21 cellular contexts compared by ENCODE assay signal in the genomic region with DNA sequence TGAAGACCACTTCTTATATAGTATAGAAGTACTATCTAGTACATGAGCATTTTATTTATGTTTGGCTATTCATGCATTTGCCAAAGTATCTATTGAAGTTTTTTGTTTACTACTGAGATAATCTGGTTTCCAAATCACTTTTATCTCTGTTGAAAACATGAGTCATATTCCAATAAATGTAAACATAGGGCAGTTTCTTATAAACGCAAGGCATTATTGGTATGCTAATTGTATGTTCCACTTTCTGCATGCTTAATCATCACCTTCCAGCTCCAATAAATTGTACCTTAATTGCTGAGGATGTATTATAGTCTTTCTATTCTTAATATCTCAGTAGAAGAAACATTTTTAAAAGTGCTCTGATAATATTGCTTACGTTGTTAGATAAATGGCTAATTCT. TPM values are rescaled to one million over a fixed set of nuclear protein-coding genes. Genes with fewer than 3 reads are reported as not detected.
DNase-seq lines count a peak whose midpoint lies in the region; ATAC-seq and TF ChIP-seq lines count a peak whose summit lies in the region.
"Had no signal": no experiment of that assay in that cellular context is flagged by ENCODE, and none has a peak within 500 bp of the region (broad histone marks: within the 10 kb centered on the region; RNA-seq: fewer than 3 reads in every experiment).

No MANE protein-coding gene starts in this region.

- CTCF ChIA-PET in activated CD8-positive, alpha-beta T cell treated with anti-CD3 and anti-CD28 coated beads, Interleukin-2, amount 10 ng/mL, durations not matched to agents 7 days and 5 days (lab: Charles Lee), result interaction anchor here (1.2 to 3.8 kb wide), 4 partner anchors 36 to 369 kb away, joined by 3 to 13 read pairs (median 4); no protein-coding TSS in a partner anchor

- H3K4me1 Mint-ChIP-seq in activated T-cell treated with anti-CD3 and anti-CD28 coated beads, Interleukin-2, amount 50 U/mL, for 24 hours (ENCODE audit: low read depth), result peaks cover 68% of the 10 kb centered on the region
- peaks cover 41 to 68% of the 10 kb centered on the region in 2 donors for H3K4me1 Mint-ChIP-seq in effector memory CD8-positive, alpha-beta T cell (ENCODE audit: low read depth in 2 of 2)
- H3K4me1 Mint-ChIP-seq in activated CD8-positive, alpha-beta T cell treated with anti-CD3 and anti-CD28 coated beads, Interleukin-2, amount 10 ng/mL, durations not matched to agents 7 days and 5 days (ENCODE audit: low read depth), result peaks cover 51% of the 10 kb centered on the region
- H3K4me1 Mint-ChIP-seq in neural progenitor cell, result no peaks in the 10 kb centered on the region

- H4K20me1 ChIP-seq in neural progenitor cell (ENCODE audit: low read depth), result no peaks in the 10 kb centered on the region

- ATAC-seq in effector memory CD8-positive, alpha-beta T cell (replicated peaks), result no peak
- no peak for ATAC-seq in activated naive CD4-positive, alpha-beta T cell treated with anti-CD3 and anti-CD28 coated beads, Interleukin-2, amount 50 U/mL, for 72 hours
- no peak for ATAC-seq in activated CD8-positive, alpha-beta T cell treated with anti-CD3 and anti-CD28 coated beads, Interleukin-2, amount 10 ng/mL, durations not matched to agents 7 days and 5 days
- ATAC-seq: GM12878, HCT116, K562, Panc1, Right ventricle myocardium inferior had no signal

- no peaks in the 10 kb centered on the region for H3K4me1 ChIP-seq in neural progenitor cell
- H3K4me1 ChIP-seq: Caco-2 had no signal

- H3K27me3 Mint-ChIP-seq in activated T-cell treated with anti-CD3 and anti-CD28 coated beads, Interleukin-2, amount 50 U/mL, for 24 hours, result no peaks in the 10 kb centered on the region
- no peaks in the 10 kb centered on the region for H3K27me3 Mint-ChIP-seq in effector memory CD8-positive, alpha-beta T cell
- no peaks in the 10 kb centered on the region for H3K27me3 Mint-ChIP-seq in activated CD8-positive, alpha-beta T cell treated with anti-CD3 and anti-CD28 coated beads, Interleukin-2, amount 10 ng/mL, durations not matched to agents 7 days and 5 days (ENCODE audit: low read depth)
- peaks cover 2% of the 10 kb centered on the region for H3K27me3 Mint-ChIP-seq in neural progenitor cell (ENCODE audit: insufficient read depth, low read depth)

- POLR2A ChIA-PET in activated CD8-positive, alpha-beta T cell treated with anti-CD3 and anti-CD28 coated beads, Interleukin-2, amount 10 ng/mL, durations not matched to agents 7 days and 5 days (lab: Charles Lee), result interaction anchor here (1.1 to 1.3 kb wide), 2 partner anchors 17 to 34 kb away, joined by 3 to 4 read pairs; partner anchors contain the start of gene ITGA4

- no peak overlapping the region for H3K4me3 ChIP-seq in neural progenitor cell
- H3K4me3 ChIP-seq: GM12878, K562 had no signal

- no peak for DNase-seq in activated T-cell treated with anti-CD3 and anti-CD28 coated beads, Interleukin-2, amount 50 U/mL, for 24 hours
- DNase-seq in activated T-cell treated with anti-CD3 and anti-CD28 coated beads, Interleukin-2, amount 50 U/mL, for 48 hours, result no peak
- DNase-seq in M059J (ENCODE audit: low read depth) (peak; percentile 17), NCI-H1105 treated with DMSO at 0.1 percent for 48 hours (lab: John Stamatoyannopoulos, UW) (no peak), neural progenitor cell (ENCODE audit: low spot score) (no peak)
- no peak for DNase-seq in effector memory CD8-positive, alpha-beta T cell
- no peak for DNase-seq in activated naive CD4-positive, alpha-beta T cell treated with anti-CD3 and anti-CD28 coated beads, Interleukin-2, amount 50 U/mL, for 72 hours (ENCODE audit: low spot score in 2 of 2)
- no peak for DNase-seq in activated CD8-positive, alpha-beta T cell treated with anti-CD3 and anti-CD28 coated beads, Interleukin-2, amount 10 ng/mL, durations not matched to agents 7 days and 5 days
- DNase-seq: Caco-2, DMS53, NCI-H1048, NCI-H345, NCI-H69, SK-N-SH had no signal

- no peaks in the 10 kb centered on the region for H3K79me2 ChIP-seq in neural progenitor cell (ENCODE audit: low read depth)

- no peaks in the 10 kb centered on the region for H3F3A ChIP-seq in neural progenitor cell (ENCODE audit: low read depth)

- H3K9me3 ChIP-seq in neural progenitor cell (ENCODE audit: low read depth), result no peaks in the 10 kb centered on the region
- H3K9me3 ChIP-seq: Caco-2, SK-N-SH had no signal

- no peak for TF ChIP-seq CTCF in neural progenitor cell (IDR thresholded peaks at IDR 0.05)

- H3K4me3 Mint-ChIP-seq in activated T-cell treated with anti-CD3 and anti-CD28 coated beads, Interleukin-2, amount 50 U/mL, for 24 hours, result no peak overlapping the region
- H3K4me3 Mint-ChIP-seq in effector memory CD8-positive, alpha-beta T cell, result peak overlapping the region in 1 of 2 donors; percentile 43
- no peak overlapping the region for H3K4me3 Mint-ChIP-seq in activated CD8-positive, alpha-beta T cell treated with anti-CD3 and anti-CD28 coated beads, Interleukin-2, amount 10 ng/mL, durations not matched to agents 7 days and 5 days
- no peak overlapping the region for H3K4me3 Mint-ChIP-seq in neural progenitor cell

- H3K9me3 Mint-ChIP-seq in activated T-cell treated with anti-CD3 and anti-CD28 coated beads, Interleukin-2, amount 50 U/mL, for 24 hours, result no peaks in the 10 kb centered on the region
- H3K9me3 Mint-ChIP-seq in effector memory CD8-positive, alpha-beta T cell, result no peaks in the 10 kb centered on the region
- H3K9me3 Mint-ChIP-seq in activated naive CD4-positive, alpha-beta T cell treated with anti-CD3 and anti-CD28 coated beads, Interleukin-2, amount 50 U/mL, for 72 hours, result peaks cover 0 to 4% of the 10 kb centered on the region in 2 donors
- H3K9me3 Mint-ChIP-seq in activated CD8-positive, alpha-beta T cell treated with anti-CD3 and anti-CD28 coated beads, Interleukin-2, amount 10 ng/mL, durations not matched to agents 7 days and 5 days (ENCODE audit: insufficient read depth), result no peaks in the 10 kb centered on the region
- H3K9me3 Mint-ChIP-seq in neural progenitor cell, result no peaks in the 10 kb centered on the region

- peak overlapping the region; percentile 69 for H3K27ac Mint-ChIP-seq in activated T-cell treated with anti-CD3 and anti-CD28 coated beads, Interleukin-2, amount 50 U/mL, for 24 hours
- H3K27ac Mint-ChIP-seq in effector memory CD8-positive, alpha-beta T cell, result peak overlapping the region; percentile 81 to 86
- H3K27ac Mint-ChIP-seq in activated naive CD4-positive, alpha-beta T cell treated with anti-CD3 and anti-CD28 coated beads, Interleukin-2, amount 50 U/mL, for 72 hours, result no peak overlapping the region
- H3K27ac Mint-ChIP-seq in activated CD8-positive, alpha-beta T cell treated with anti-CD3 and anti-CD28 coated beads, Interleukin-2, amount 10 ng/mL, durations not matched to agents 7 days and 5 days, result no peak overlapping the region
- no peak overlapping the region for H3K27ac Mint-ChIP-seq in neural progenitor cell

- H3K9ac ChIP-seq in neural progenitor cell, result no peak overlapping the region
- H3K9ac ChIP-seq: BLaER1 treated with 17β-estradiol and CSF1 and Interleukin-3, amounts not matched to agents 10 nM and 100 nM; SK-N-SH had no signal

- H3K4me2 ChIP-seq in neural progenitor cell, result no peak overlapping the region
- H3K4me2 ChIP-seq: SK-N-SH had no signal

- H3K27ac ChIP-seq in neural progenitor cell, result no peak overlapping the region
- H3K27ac ChIP-seq: 22Rv1 had no signal

- H3K27me3 ChIP-seq in neural progenitor cell, result no peaks in the 10 kb centered on the region
- H3K27me3 ChIP-seq: BLaER1 treated with 17β-estradiol and CSF1 and Interleukin-3, amounts not matched to agents 10 nM and 100 nM had no signal

- no peak overlapping the region for H2AFZ ChIP-seq in neural progenitor cell (replicated peaks)

- no peaks in the 10 kb centered on the region for H3K36me3 ChIP-seq in neural progenitor cell

- H3K36me3 Mint-ChIP-seq in activated T-cell treated with anti-CD3 and anti-CD28 coated beads, Interleukin-2, amount 50 U/mL, for 24 hours (ENCODE audit: low read depth), result peaks cover 88% of the 10 kb centered on the region
- H3K36me3 Mint-ChIP-seq in effector memory CD8-positive, alpha-beta T cell (ENCODE audit: insufficient read depth), result peaks cover 88% of the 10 kb centered on the region
- peaks cover 16 to 52% of the 10 kb centered on the region in 2 donors for H3K36me3 Mint-ChIP-seq in activated naive CD4-positive, alpha-beta T cell treated with anti-CD3 and anti-CD28 coated beads, Interleukin-2, amount 50 U/mL, for 72 hours
- peaks cover 81% of the 10 kb centered on the region for H3K36me3 Mint-ChIP-seq in activated CD8-positive, alpha-beta T cell treated with anti-CD3 and anti-CD28 coated beads, Interleukin-2, amount 10 ng/mL, durations not matched to agents 7 days and 5 days (ENCODE audit: low read depth)
- H3K36me3 Mint-ChIP-seq in neural progenitor cell, result no peaks in the 10 kb centered on the region

RNA-seq across cellular contexts. Expression of gene ITGA4, which starts 17.0 kb away (rescaled TPM):
- 38.2 and 47.6 TPM in 2 replicates for total RNA-seq in M059J (2014; rRNA removed; shearing (Covaris generic))
- 10 to 100 TPM; 27.2 to 62.3 TPM for total RNA-seq in activated naive CD4-positive, alpha-beta T cell treated with anti-CD3 and anti-CD28 coated beads, Interleukin-2, amount 50 U/mL, for 72 hours
- total RNA-seq in activated CD8-positive, alpha-beta T cell treated with anti-CD3 and anti-CD28 coated beads, Interleukin-2, amount 10 ng/mL, durations not matched to agents 7 days and 5 days, result 100 to 1,000 TPM; 144 to 152 TPM
- 8.2 and 10.2 TPM in 2 replicates for total RNA-seq in neural progenitor cell (ENCODE audit: low replicate concordance)
- total RNA-seq: Caco-2 had no signal

Comparison
In these comparisons a context has a peak if more than half of its experiments do, and no peak if none do; other contexts are left out.
1. H3K27ac Mint-ChIP-seq: peak in activated T-cell treated with anti-CD3 and anti-CD28 coated beads, Interleukin-2, amount 50 U/mL, for 24 hours (single experiment) and effector memory CD8-positive, alpha-beta T cell (2 of 2); none in activated naive CD4-positive, alpha-beta T cell treated with anti-CD3 and anti-CD28 coated beads, Interleukin-2, amount 50 U/mL, for 72 hours (0 of 2), activated CD8-positive, alpha-beta T cell treated with anti-CD3 and anti-CD28 coated beads, Interleukin-2, amount 10 ng/mL, durations not matched to agents 7 days and 5 days (single experiment) and neural progenitor cell (single experiment).